In genomic region chrX:18542897-18543296, GRCh38 we compare ENCODE assay signal across 19 cellular contexts.
DNase-seq lines count a peak whose midpoint lies in the region; ATAC-seq and TF ChIP-seq lines count a peak whose summit lies in the region.
"Had no signal": no experiment of that assay in that cellular context is flagged by ENCODE, and none has a peak within 500 bp of the region (broad histone marks: within the 10 kb centered on the region; RNA-seq: fewer than 3 reads in every experiment).

No MANE protein-coding gene starts in this region.

- no peaks in the 10 kb centered on the region for H3K27me3 Mint-ChIP-seq in T-helper 17 cell
- H3K27me3 Mint-ChIP-seq: B cell had no signal

- no peak overlapping the region for H3K4me3 ChIP-seq in right cardiac atrium (ENCODE audit: low read length)
- H3K4me3 ChIP-seq in heart right ventricle, result no peak overlapping the region
- peak overlapping the region; percentile 25 for H3K4me3 ChIP-seq in coronary artery
- H3K4me3 ChIP-seq: BLaER1 treated with 17β-estradiol and CSF1 and Interleukin-3, amounts not matched to agents 10 nM and 100 nM; GM23338 had no signal

- H3K27ac ChIP-seq in right cardiac atrium (ENCODE audit: low read length) (no peak overlapping the region), heart right ventricle (no peak overlapping the region), coronary artery (peak overlapping the region in 1 of 2 donors; percentile 67)
- H3K27ac ChIP-seq: BLaER1 treated with 17β-estradiol and CSF1 and Interleukin-3, amounts not matched to agents 10 nM and 100 nM had no signal

- H3K4me3 Mint-ChIP-seq in T-helper 17 cell, result no peak overlapping the region
- H3K4me3 Mint-ChIP-seq: B cell; CD8-positive, alpha-beta T cell; GM23338; HFFc6 had no signal

- no peaks in the 10 kb centered on the region for H3K36me3 Mint-ChIP-seq in T-helper 17 cell (ENCODE audit: low read depth)
- H3K36me3 Mint-ChIP-seq: CD8-positive, alpha-beta T cell had no signal

- ATAC-seq in right cardiac atrium (peak; percentile 51 to 92), heart right ventricle (no peak), sciatic nerve (peak; percentile 75), GM21360 (IDR thresholded peaks at IDR 0.05; ENCODE audit: unreplicated experiment) (no peak), HG02678 (IDR thresholded peaks at IDR 0.05; ENCODE audit: unreplicated experiment) (no peak), T-helper 17 cell (no peak)
- ATAC-seq: CD8-positive, alpha-beta T cell; HCT116 had no signal

- H3K27ac Mint-ChIP-seq in T-helper 17 cell, result no peak overlapping the region
- H3K27ac Mint-ChIP-seq: B cell; CD8-positive, alpha-beta T cell; GM23338; HFFc6 had no signal

- H3K4me1 Mint-ChIP-seq in T-helper 17 cell, result no peaks in the 10 kb centered on the region
- H3K4me1 Mint-ChIP-seq: B cell had no signal

- H3K27me3 ChIP-seq in right cardiac atrium (ENCODE audit: control insufficient read depth, insufficient read depth), result no peaks in the 10 kb centered on the region
- peaks cover 0 to 3% (median 0%) of the 10 kb centered on the region in 7 donors for H3K27me3 ChIP-seq in heart right ventricle

- TF ChIP-seq CTCF in heart right ventricle (IDR thresholded peaks at IDR 0.05) (no peak), coronary artery (IDR thresholded peaks at IDR 0.05) (no peak)

- intact Hi-C loops in right cardiac atrium (cut with DNase I) (no loop called here), heart right ventricle (cut with DNase I) (no loop called here), sciatic nerve (cut with DNase I) (no loop called here)

- H3K36me3 ChIP-seq in heart right ventricle, result no peaks in the 10 kb centered on the region
- H3K36me3 ChIP-seq: BLaER1 treated with 17β-estradiol and CSF1 and Interleukin-3, amounts not matched to agents 10 nM and 100 nM had no signal

- no peaks in the 10 kb centered on the region for H3K9me3 ChIP-seq in right cardiac atrium (ENCODE audit: control insufficient read depth, low read length)
- peaks cover 0 to 5% (median 0%) of the 10 kb centered on the region in 11 donors for H3K9me3 ChIP-seq in heart right ventricle
- H3K9me3 ChIP-seq in T-helper 17 cell (ENCODE audit: control insufficient read depth, low read length, poor library complexity, severe bottlenecking), result no peaks in the 10 kb centered on the region

- DNase-seq in right cardiac atrium (peak in 1 of 3 donors; percentile 54), heart right ventricle (no peak), coronary artery (ENCODE audit: low spot score) (no peak), sciatic nerve (ENCODE audit: low spot score) (no peak), T-helper 17 cell (no peak)
- DNase-seq: CD8-positive, alpha-beta T cell; COR-L47; DMS 273 treated with DMSO at 0.1 percent for 48 hours; DMS53; DND-41; EL; H7; HFFc6 had no signal

- WGBS in right cardiac atrium, result 81% methylated on average over 6 of the region's 6 CpGs
- WGBS in heart right ventricle, 2 donors, result 82 to 88% methylated on average over 6 of the region's 6 CpGs

- H3K4me1 ChIP-seq in right cardiac atrium (ENCODE audit: control insufficient read depth, insufficient read depth, low read length) (no peaks in the 10 kb centered on the region), heart right ventricle (no peaks in the 10 kb centered on the region)
- H3K4me1 ChIP-seq: BLaER1 treated with 17β-estradiol and CSF1 and Interleukin-3, amounts not matched to agents 10 nM and 100 nM had no signal

Comparison
In these comparisons a context has a peak if more than half of its experiments do, and no peak if none do; other contexts are left out.
1. ATAC-seq: peak in right cardiac atrium (2 of 2) and sciatic nerve (single experiment); none in heart right ventricle (0 of 8), GM21360 (single experiment), HG02678 (single experiment) and T-helper 17 cell (single experiment).